12 cellular contexts compared by ENCODE assay signal in genomic region chr2:28047698-28048097, GRCh38.
DNase-seq lines count a peak whose midpoint lies in the region; ATAC-seq and TF ChIP-seq lines count a peak whose summit lies in the region.
"Had no signal": no experiment of that assay in that cellular context is flagged by ENCODE, and none has a peak within 500 bp of the region (broad histone marks: within the 10 kb centered on the region; RNA-seq: fewer than 3 reads in every experiment).

No MANE protein-coding gene starts in this region.

- no peaks in the 10 kb centered on the region for H3K9me2 ChIP-seq in hepatocyte (replicated peaks; ENCODE audit: insufficient read depth)

- peak overlapping the region; percentile 52 for H3K4me3 Mint-ChIP-seq in natural killer cell treated with Interleukin-12 subunit alpha and Interleukin-12 subunit beta and Interleukin-15 and Interleukin-18, amount 100 ng/mL, for 72 hours
- no peak overlapping the region for H3K4me3 Mint-ChIP-seq in natural killer cell

- peaks cover 10% of the 10 kb centered on the region for H3K36me3 Mint-ChIP-seq in natural killer cell treated with Interleukin-12 subunit alpha and Interleukin-12 subunit beta and Interleukin-15 and Interleukin-18, amount 100 ng/mL, for 72 hours
- H3K36me3 Mint-ChIP-seq in natural killer cell: no peaks in the 10 kb centered on the region

- H3K4me3 ChIP-seq in fibroblast of villous mesenchyme (ENCODE audit: low read depth, low read length) (no peak overlapping the region), SJCRH30 (no peak overlapping the region), neuronal stem cell (ENCODE audit: low read length in 2 of 2) (no peak overlapping the region), hepatocyte (no peak overlapping the region)
- H3K4me3 ChIP-seq: A549 had no signal

- H3K9me3 ChIP-seq in SJCRH30 (replicated peaks) (no peaks in the 10 kb centered on the region), neuronal stem cell (replicated peaks in 1 of 2; ENCODE audit: control insufficient read depth in 2 of 2, insufficient read depth in 1 of 2, low read depth in 1 of 2, low read length in 2 of 2) (no peaks in the 10 kb centered on the region), hepatocyte (ENCODE audit: low read depth) (no peaks in the 10 kb centered on the region)
- H3K9me3 ChIP-seq: A549 had no signal

- intact Hi-C loops in natural killer cell (cut with micrococcal nuclease): no loop called here

- H3K27ac ChIP-seq in SJCRH30 (no peak overlapping the region), neuronal stem cell (replicated peaks; ENCODE audit: low read length) (no peak overlapping the region), hepatocyte (no peak overlapping the region)
- H3K27ac ChIP-seq: A549 had no signal

- H3K4me1 ChIP-seq in SJCRH30 (peaks cover 4% of the 10 kb centered on the region; the same call in 1 of the 2 replicates), neuronal stem cell (ENCODE audit: control insufficient read depth in 2 of 2, insufficient read depth in 1 of 2, low read depth in 1 of 2, low read length in 2 of 2) (no peaks in the 10 kb centered on the region), hepatocyte (ENCODE audit: insufficient read depth) (peaks cover under 1% of the 10 kb centered on the region)

- H3K4ac ChIP-seq in neuronal stem cell (ENCODE audit: low read length): no peak overlapping the region

- H4K20me1 ChIP-seq in hepatocyte (ENCODE audit: insufficient read depth, poor library complexity, severe bottlenecking): no peaks in the 10 kb centered on the region

- H4K91ac ChIP-seq in neuronal stem cell (ENCODE audit: low read depth, low read length, poor library complexity): no peak overlapping the region

- no peaks in the 10 kb centered on the region for H3K36me3 ChIP-seq in SJCRH30
- H3K36me3 ChIP-seq in neuronal stem cell (replicated peaks in 1 of 2; ENCODE audit: control insufficient read depth in 2 of 2, insufficient read depth in 2 of 2, low read length in 2 of 2): no peaks in the 10 kb centered on the region
- H3K36me3 ChIP-seq in hepatocyte (replicated peaks; ENCODE audit: insufficient read depth, low read depth): no peaks in the 10 kb centered on the region

- H3K79me1 ChIP-seq in neuronal stem cell (ENCODE audit: low read depth, low read length): no peaks in the 10 kb centered on the region

- H3K9ac ChIP-seq in neuronal stem cell (ENCODE audit: low read depth, low read length, poor library complexity): no peak overlapping the region

- H2BK15ac ChIP-seq in neuronal stem cell (ENCODE audit: low read length): no peak overlapping the region

- no peak for TF ChIP-seq CTCF in natural killer cell (IDR thresholded peaks at IDR 0.05)
- no peak for TF ChIP-seq CTCF in fibroblast of villous mesenchyme (IDR thresholded peaks at IDR 0.05; ENCODE audit: insufficient read depth, low read depth, low read length)
- no peak for TF ChIP-seq CTCF in hepatocyte (IDR thresholded peaks at IDR 0.05; ENCODE audit: poor library complexity)

- no peaks in the 10 kb centered on the region for H3K9me3 Mint-ChIP-seq in natural killer cell treated with Interleukin-12 subunit alpha and Interleukin-12 subunit beta and Interleukin-15 and Interleukin-18, amount 100 ng/mL, for 72 hours
- no peaks in the 10 kb centered on the region for H3K9me3 Mint-ChIP-seq in natural killer cell

- H4K8ac ChIP-seq in neuronal stem cell (ENCODE audit: low read depth, low read length): no peak overlapping the region

- no peak overlapping the region for H2BK12ac ChIP-seq in neuronal stem cell (ENCODE audit: low read length)

- peaks cover 8 to 9% of the 10 kb centered on the region in 2 donors for H3K4me1 Mint-ChIP-seq in natural killer cell treated with Interleukin-12 subunit alpha and Interleukin-12 subunit beta and Interleukin-15 and Interleukin-18, amount 100 ng/mL, for 72 hours (ENCODE audit: low read depth in 2 of 2)
- H3K4me1 Mint-ChIP-seq in natural killer cell: peaks cover 0 to 8% of the 10 kb centered on the region in 2 donors

- H3K27me3 ChIP-seq in SJCRH30 (no peaks in the 10 kb centered on the region), neuronal stem cell (ENCODE audit: control insufficient read depth in 3 of 3, insufficient read depth in 3 of 3, low read depth in 1 of 3, low read length in 3 of 3) (no peaks in the 10 kb centered on the region), hepatocyte (no peaks in the 10 kb centered on the region)

- H3K27me3 Mint-ChIP-seq in natural killer cell treated with Interleukin-12 subunit alpha and Interleukin-12 subunit beta and Interleukin-15 and Interleukin-18, amount 100 ng/mL, for 72 hours: no peaks in the 10 kb centered on the region
- no peaks in the 10 kb centered on the region for H3K27me3 Mint-ChIP-seq in natural killer cell (ENCODE audit: low read depth in 2 of 2)

- H3K14ac ChIP-seq in neuronal stem cell (ENCODE audit: low read length): no peak overlapping the region

- H3K4me2 ChIP-seq in neuronal stem cell (ENCODE audit: insufficient read depth, low read length, poor library complexity, severe bottlenecking) (no peak overlapping the region), hepatocyte (no peak overlapping the region)
- H3K4me2 ChIP-seq: A549 had no signal

- H2AK5ac ChIP-seq in neuronal stem cell (ENCODE audit: low read depth, low read length): no peak overlapping the region

- no peak overlapping the region for H3K18ac ChIP-seq in neuronal stem cell (ENCODE audit: low read length)

- H3K79me2 ChIP-seq in hepatocyte: no peaks in the 10 kb centered on the region

- H3K27ac Mint-ChIP-seq in natural killer cell treated with Interleukin-12 subunit alpha and Interleukin-12 subunit beta and Interleukin-15 and Interleukin-18, amount 100 ng/mL, for 72 hours: peak overlapping the region; percentile 9 to 69
- H3K27ac Mint-ChIP-seq in natural killer cell: no peak overlapping the region

- no peak for DNase-seq in natural killer cell treated with Interleukin-12 subunit alpha and Interleukin-12 subunit beta and Interleukin-15 and Interleukin-18, amount 100 ng/mL, for 72 hours (ENCODE audit: low spot score)
- DNase-seq in natural killer cell (no peak), fibroblast of villous mesenchyme (ENCODE audit: low read depth) (peak; percentile 90), SJCRH30 (no peak), neuronal stem cell (ENCODE audit: low spot score) (no peak), hepatocyte (ENCODE audit: low spot score) (no peak)
- DNase-seq: aorta; NCI-H1694; stimulated activated CD4-positive, alpha-beta T cell treated with anti-CD3 and anti-CD28 coated beads, Interleukin-2, amount 100 ng/mL, for 48 hours had no signal

- H2AFZ ChIP-seq in neuronal stem cell (ENCODE audit: low read length) (no peak overlapping the region), hepatocyte (no peak overlapping the region)

- no peak overlapping the region for H3K23ac ChIP-seq in neuronal stem cell (ENCODE audit: low read depth, low read length, poor library complexity)

- no peak overlapping the region for H2BK5ac ChIP-seq in neuronal stem cell (ENCODE audit: low read length)

- H2BK120ac ChIP-seq in neuronal stem cell (ENCODE audit: low read depth, low read length): no peak overlapping the region

- no peak for ATAC-seq in natural killer cell treated with Interleukin-12 subunit alpha and Interleukin-12 subunit beta and Interleukin-15 and Interleukin-18, amount 100 ng/mL, for 72 hours
- ATAC-seq in natural killer cell (no peak), SK-N-SH treated with all-trans-retinoic acid at 6 μM for 48 hours (0 out of 3 replicates have a peak, but pooled peaks have one; percentile 30), GM21367 (IDR thresholded peaks at IDR 0.05; ENCODE audit: unreplicated experiment) (no peak)
- ATAC-seq: A549 had no signal

TF ChIP-seq in SK-N-SH treated with all-trans-retinoic acid at 6 μM for 48 hours, 23 proteins besides CTCF, POLR2A, EP300 and RAD21:
- TF ChIP-seq, protein P1, sequence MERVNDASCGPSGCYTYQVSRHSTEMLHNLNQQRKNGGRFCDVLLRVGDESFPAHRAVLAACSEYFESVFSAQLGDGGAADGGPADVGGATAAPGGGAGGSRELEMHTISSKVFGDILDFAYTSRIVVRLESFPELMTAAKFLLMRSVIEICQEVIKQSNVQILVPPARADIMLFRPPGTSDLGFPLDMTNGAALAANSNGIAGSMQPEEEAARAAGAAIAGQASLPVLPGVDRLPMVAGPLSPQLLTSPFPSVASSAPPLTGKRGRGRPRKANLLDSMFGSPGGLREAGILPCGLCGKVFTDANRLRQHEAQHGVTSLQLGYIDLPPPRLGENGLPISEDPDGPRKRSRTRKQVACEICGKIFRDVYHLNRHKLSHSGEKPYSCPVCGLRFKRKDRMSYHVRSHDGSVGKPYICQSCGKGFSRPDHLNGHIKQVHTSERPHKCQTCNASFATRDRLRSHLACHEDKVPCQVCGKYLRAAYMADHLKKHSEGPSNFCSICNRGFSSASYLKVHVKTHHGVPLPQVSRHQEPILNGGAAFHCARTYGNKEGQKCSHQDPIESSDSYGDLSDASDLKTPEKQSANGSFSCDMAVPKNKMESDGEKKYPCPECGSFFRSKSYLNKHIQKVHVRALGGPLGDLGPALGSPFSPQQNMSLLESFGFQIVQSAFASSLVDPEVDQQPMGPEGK (CRISPR knock-in tag; IDR thresholded peaks at IDR 0.05; ENCODE audit: borderline replicate concordance): no peak
- no peak for TF ChIP-seq CSRNP3 (CRISPR knock-in tag; IDR thresholded peaks at IDR 0.05)
- TF ChIP-seq ZNF565 (CRISPR knock-in tag; conservative IDR thresholded peaks at IDR 0.05; ENCODE audit: low read depth): no peak
- no peak for TF ChIP-seq TCF4 (CRISPR knock-in tag; IDR thresholded peaks at IDR 0.05; ENCODE audit: borderline replicate concordance)

Comparison
In these comparisons a context has a peak if more than half of its experiments do, and no peak if none do; other contexts are left out.
1. H3K27ac Mint-ChIP-seq: peak in natural killer cell treated with Interleukin-12 subunit alpha and Interleukin-12 subunit beta and Interleukin-15 and Interleukin-18, amount 100 ng/mL, for 72 hours (2 of 2); none in natural killer cell (0 of 2).